ENCODE assay signal across 1 cellular context in the genomic region with DNA sequence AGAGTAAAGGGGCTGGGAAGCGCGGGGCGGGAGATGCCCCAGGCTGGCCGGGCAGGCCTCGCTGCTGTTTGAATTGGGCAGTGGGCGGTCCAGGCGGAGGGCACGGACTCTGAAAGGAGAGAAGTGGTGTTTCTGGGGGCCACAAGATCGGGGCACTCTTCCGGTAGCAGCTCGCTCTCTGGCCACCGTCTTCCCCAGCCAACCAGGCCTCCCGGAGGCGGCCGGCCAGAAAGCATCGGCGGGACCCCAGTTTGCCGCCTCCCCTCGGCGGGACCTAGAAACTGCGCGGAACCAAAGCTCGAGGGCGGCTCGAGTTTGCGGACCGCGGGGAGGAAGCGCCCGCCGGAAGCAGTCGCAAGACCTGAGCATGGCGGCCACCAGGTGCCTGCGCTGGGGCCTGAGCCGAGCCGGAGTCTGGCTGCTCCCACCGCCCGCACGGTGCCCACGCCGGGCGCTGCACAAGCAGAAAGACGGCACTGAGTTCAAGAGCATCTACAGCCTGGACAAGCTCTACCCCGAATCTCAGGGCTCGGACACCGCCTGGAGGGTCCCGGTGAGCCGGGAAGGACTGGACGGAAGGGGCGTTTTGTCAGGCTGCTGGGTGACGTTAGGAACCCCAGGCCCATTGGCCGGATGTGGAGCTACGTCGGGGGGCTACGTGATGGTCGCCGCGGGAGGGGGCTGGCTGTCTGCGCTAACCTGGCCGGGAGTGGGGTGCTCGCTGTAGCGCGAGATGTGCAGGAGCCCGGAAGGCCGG.
TF ChIP-seq lines count a peak whose summit lies in the region.

Gene MRPL58, plus strand, starts transcription at position 351 of the 757 bp plus-strand sequence. Its CDS starts 17 bp downstream, at position 368.

TF ChIP-seq in K562, 482 proteins besides CTCF, POLR2A, EP300 and RAD21 (continued from another document and continues in another):
- no peak for TF ChIP-seq ZNF280A (IDR thresholded peaks at IDR 0.05; ENCODE audit: low read depth, partially characterized antibody)
- 0 out of 2 replicates have a peak, but pooled peaks have one; percentile 15 for TF ChIP-seq LEF1 (IDR thresholded peaks at IDR 0.05)
- TF ChIP-seq IRF2 (CRISPR knock-in tag; IDR thresholded peaks at IDR 0.05) = no peak
- no peak for TF ChIP-seq ZNF77 (CRISPR knock-in tag; IDR thresholded peaks at IDR 0.05)
- no peak for TF ChIP-seq ARID2 (IDR thresholded peaks at IDR 0.05)
- 0 out of 2 replicates have a peak, but pooled peaks have one; percentile 11 for TF ChIP-seq ATF1 (CRISPR knock-in tag; IDR thresholded peaks at IDR 0.05)
- peak; percentile 84 for TF ChIP-seq ATF1 (tag; IDR thresholded peaks at IDR 0.05)
- peak; percentile 87 for TF ChIP-seq SP1 (CRISPR knock-in tag; IDR thresholded peaks at IDR 0.05)
- TF ChIP-seq ZSCAN29 (IDR thresholded peaks at IDR 0.05) = no peak
- no peak for TF ChIP-seq BMI1 (IDR thresholded peaks at IDR 0.05; ENCODE audit: low read length)
- TF ChIP-seq ARID1B (IDR thresholded peaks at IDR 0.05) = peak; percentile 49; the same call in 1 of the 2 replicates
- TF ChIP-seq SMAD4 (CRISPR knock-in tag; conservative IDR thresholded peaks at IDR 0.05) = peak; percentile 83
- peak; percentile 81; the same call in 1 of the 2 replicates for TF ChIP-seq ZKSCAN1 (IDR thresholded peaks at IDR 0.05; ENCODE audit: low read depth, low read length)
- peak; percentile 81 for TF ChIP-seq CREM (IDR thresholded peaks at IDR 0.05; ENCODE audit: low read depth)
- TF ChIP-seq SREBF2 (CRISPR knock-in tag; IDR thresholded peaks at IDR 0.05) = no peak
- peak; percentile 81 for TF ChIP-seq E2F1 (CRISPR knock-in tag; IDR thresholded peaks at IDR 0.05)
- peak; percentile 46 to 59; a peak in 3 of 4 replicates for TF ChIP-seq NRF1 (conservative IDR thresholded peaks at IDR 0.05 in 1 of 2, IDR thresholded peaks at IDR 0.05 in 1 of 2)
- TF ChIP-seq ILF3 (IDR thresholded peaks at IDR 0.05; ENCODE audit: borderline replicate concordance) = no peak
- no peak for TF ChIP-seq ZFP36 (IDR thresholded peaks at IDR 0.05; ENCODE audit: low read depth, low read length, partially characterized antibody)
- peak; percentile 47 for TF ChIP-seq NCOR1 (IDR thresholded peaks at IDR 0.05)
- TF ChIP-seq NKRF (IDR thresholded peaks at IDR 0.05; ENCODE audit: borderline replicate concordance) = peak; percentile 80; the same call in 1 of the 2 replicates
- peak; percentile 77; the same call in 1 of the 2 replicates for TF ChIP-seq E2F3 (CRISPR knock-in tag; IDR thresholded peaks at IDR 0.05)
- peak; percentile 32 for TF ChIP-seq SMAD1 (IDR thresholded peaks at IDR 0.05; ENCODE audit: low read depth, low read length, partially characterized antibody)
- peak; percentile 28; the same call in 1 of the 2 replicates for TF ChIP-seq ZNF134 (CRISPR knock-in tag; conservative IDR thresholded peaks at IDR 0.05)
- TF ChIP-seq TFAP4 (CRISPR knock-in tag; IDR thresholded peaks at IDR 0.05; ENCODE audit: borderline replicate concordance) = peak; percentile 88
- TF ChIP-seq ZNF146 (CRISPR knock-in tag; IDR thresholded peaks at IDR 0.05; ENCODE audit: unreplicated experiment) = peak; percentile 21
- TF ChIP-seq CHD2 (IDR thresholded peaks at IDR 0.05; ENCODE audit: low read depth, low read length) = peak; percentile 41; the same call in 1 of the 2 replicates
- TF ChIP-seq NR4A1 (CRISPR knock-in tag; IDR thresholded peaks at IDR 0.05) = 0 out of 2 replicates have a peak, but pooled peaks have one; percentile 58
- 0 out of 2 replicates have a peak, but pooled peaks have one; percentile 34 for TF ChIP-seq NR4A1 (tag; IDR thresholded peaks at IDR 0.05)
- 0 out of 2 replicates have a peak, but pooled peaks have one; percentile 8 for TF ChIP-seq LARP7 (IDR thresholded peaks at IDR 0.05)
- TF ChIP-seq ZNF639 (CRISPR knock-in tag; conservative IDR thresholded peaks at IDR 0.05 in 1 of 2, IDR thresholded peaks at IDR 0.05 in 1 of 2) = peak in 1 of 2 experiments; percentile 49; a peak in 1 of 4 replicates
- TF ChIP-seq HDAC1 (IDR thresholded peaks at IDR 0.05) = peak in 1 of 2 experiments; percentile 85; a peak in 2 of 4 replicates
- peak; percentile 45; the same call in 1 of the 2 replicates for TF ChIP-seq TCF7 (IDR thresholded peaks at IDR 0.05; ENCODE audit: borderline replicate concordance)
- TF ChIP-seq JUN (IDR thresholded peaks at IDR 0.05; ENCODE audit: borderline replicate concordance, low read depth, low read length) = peak; percentile 63
- TF ChIP-seq JUN (CRISPR knock-in tag; IDR thresholded peaks at IDR 0.05; ENCODE audit: borderline replicate concordance) = no peak; the same call in 1 of the 2 replicates
- peak; percentile 60 for TF ChIP-seq ZNF384 (IDR thresholded peaks at IDR 0.05; ENCODE audit: low read depth, low read length)
- no peak for TF ChIP-seq ZNF785 (CRISPR knock-in tag; IDR thresholded peaks at IDR 0.05)
- TF ChIP-seq, protein P1, sequence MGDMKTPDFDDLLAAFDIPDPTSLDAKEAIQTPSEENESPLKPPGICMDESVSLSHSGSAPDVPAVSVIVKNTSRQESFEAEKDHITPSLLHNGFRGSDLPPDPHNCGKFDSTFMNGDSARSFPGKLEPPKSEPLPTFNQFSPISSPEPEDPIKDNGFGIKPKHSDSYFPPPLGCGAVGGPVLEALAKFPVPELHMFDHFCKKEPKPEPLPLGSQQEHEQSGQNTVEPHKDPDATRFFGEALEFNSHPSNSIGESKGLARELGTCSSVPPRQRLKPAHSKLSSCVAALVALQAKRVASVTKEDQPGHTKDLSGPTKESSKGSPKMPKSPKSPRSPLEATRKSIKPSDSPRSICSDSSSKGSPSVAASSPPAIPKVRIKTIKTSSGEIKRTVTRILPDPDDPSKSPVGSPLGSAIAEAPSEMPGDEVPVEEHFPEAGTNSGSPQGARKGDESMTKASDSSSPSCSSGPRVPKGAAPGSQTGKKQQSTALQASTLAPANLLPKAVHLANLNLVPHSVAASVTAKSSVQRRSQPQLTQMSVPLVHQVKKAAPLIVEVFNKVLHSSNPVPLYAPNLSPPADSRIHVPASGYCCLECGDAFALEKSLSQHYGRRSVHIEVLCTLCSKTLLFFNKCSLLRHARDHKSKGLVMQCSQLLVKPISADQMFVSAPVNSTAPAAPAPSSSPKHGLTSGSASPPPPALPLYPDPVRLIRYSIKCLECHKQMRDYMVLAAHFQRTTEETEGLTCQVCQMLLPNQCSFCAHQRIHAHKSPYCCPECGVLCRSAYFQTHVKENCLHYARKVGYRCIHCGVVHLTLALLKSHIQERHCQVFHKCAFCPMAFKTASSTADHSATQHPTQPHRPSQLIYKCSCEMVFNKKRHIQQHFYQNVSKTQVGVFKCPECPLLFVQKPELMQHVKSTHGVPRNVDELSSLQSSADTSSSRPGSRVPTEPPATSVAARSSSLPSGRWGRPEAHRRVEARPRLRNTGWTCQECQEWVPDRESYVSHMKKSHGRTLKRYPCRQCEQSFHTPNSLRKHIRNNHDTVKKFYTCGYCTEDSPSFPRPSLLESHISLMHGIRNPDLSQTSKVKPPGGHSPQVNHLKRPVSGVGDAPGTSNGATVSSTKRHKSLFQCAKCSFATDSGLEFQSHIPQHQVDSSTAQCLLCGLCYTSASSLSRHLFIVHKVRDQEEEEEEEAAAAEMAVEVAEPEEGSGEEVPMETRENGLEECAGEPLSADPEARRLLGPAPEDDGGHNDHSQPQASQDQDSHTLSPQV (IDR thresholded peaks at IDR 0.05) = peak; percentile 68
- TF ChIP-seq, protein P2, sequence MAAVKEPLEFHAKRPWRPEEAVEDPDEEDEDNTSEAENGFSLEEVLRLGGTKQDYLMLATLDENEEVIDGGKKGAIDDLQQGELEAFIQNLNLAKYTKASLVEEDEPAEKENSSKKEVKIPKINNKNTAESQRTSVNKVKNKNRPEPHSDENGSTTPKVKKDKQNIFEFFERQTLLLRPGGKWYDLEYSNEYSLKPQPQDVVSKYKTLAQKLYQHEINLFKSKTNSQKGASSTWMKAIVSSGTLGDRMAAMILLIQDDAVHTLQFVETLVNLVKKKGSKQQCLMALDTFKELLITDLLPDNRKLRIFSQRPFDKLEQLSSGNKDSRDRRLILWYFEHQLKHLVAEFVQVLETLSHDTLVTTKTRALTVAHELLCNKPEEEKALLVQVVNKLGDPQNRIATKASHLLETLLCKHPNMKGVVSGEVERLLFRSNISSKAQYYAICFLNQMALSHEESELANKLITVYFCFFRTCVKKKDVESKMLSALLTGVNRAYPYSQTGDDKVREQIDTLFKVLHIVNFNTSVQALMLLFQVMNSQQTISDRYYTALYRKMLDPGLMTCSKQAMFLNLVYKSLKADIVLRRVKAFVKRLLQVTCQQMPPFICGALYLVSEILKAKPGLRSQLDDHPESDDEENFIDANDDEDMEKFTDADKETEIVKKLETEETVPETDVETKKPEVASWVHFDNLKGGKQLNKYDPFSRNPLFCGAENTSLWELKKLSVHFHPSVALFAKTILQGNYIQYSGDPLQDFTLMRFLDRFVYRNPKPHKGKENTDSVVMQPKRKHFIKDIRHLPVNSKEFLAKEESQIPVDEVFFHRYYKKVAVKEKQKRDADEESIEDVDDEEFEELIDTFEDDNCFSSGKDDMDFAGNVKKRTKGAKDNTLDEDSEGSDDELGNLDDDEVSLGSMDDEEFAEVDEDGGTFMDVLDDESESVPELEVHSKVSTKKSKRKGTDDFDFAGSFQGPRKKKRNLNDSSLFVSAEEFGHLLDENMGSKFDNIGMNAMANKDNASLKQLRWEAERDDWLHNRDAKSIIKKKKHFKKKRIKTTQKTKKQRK (IDR thresholded peaks at IDR 0.05; ENCODE audit: borderline replicate concordance, low read depth, low read length) = 0 out of 2 replicates have a peak, but pooled peaks have one; percentile 7
- TF ChIP-seq, protein P3, sequence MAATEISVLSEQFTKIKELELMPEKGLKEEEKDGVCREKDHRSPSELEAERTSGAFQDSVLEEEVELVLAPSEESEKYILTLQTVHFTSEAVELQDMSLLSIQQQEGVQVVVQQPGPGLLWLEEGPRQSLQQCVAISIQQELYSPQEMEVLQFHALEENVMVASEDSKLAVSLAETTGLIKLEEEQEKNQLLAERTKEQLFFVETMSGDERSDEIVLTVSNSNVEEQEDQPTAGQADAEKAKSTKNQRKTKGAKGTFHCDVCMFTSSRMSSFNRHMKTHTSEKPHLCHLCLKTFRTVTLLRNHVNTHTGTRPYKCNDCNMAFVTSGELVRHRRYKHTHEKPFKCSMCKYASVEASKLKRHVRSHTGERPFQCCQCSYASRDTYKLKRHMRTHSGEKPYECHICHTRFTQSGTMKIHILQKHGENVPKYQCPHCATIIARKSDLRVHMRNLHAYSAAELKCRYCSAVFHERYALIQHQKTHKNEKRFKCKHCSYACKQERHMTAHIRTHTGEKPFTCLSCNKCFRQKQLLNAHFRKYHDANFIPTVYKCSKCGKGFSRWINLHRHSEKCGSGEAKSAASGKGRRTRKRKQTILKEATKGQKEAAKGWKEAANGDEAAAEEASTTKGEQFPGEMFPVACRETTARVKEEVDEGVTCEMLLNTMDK (IDR thresholded peaks at IDR 0.05; ENCODE audit: borderline replicate concordance, insufficient read depth, low read depth, low read length, poor library complexity, severe bottlenecking) = peak; percentile 82
